Comparison of ENCODE assay signal across 18 cellular contexts in genomic region chrX:133435544-133436124, GRCh38. TPM values are rescaled to one million over a fixed set of nuclear protein-coding genes. Genes with fewer than 3 reads are reported as not detected.
"Had no signal": no experiment of that assay in that cellular context is flagged by ENCODE, and none has a peak within 500 bp of the region (broad histone marks: within the 10 kb centered on the region; RNA-seq: fewer than 3 reads in every experiment).

No MANE protein-coding gene starts in this region.

- H3K4me3 ChIP-seq: cardiac muscle cell, lung, psoas muscle, skin epidermis, tibial nerve had no signal

- H3K4me1 ChIP-seq: psoas muscle, tibial nerve had no signal

- H3K36me3 ChIP-seq: cardiac muscle cell, tibial nerve, WERI-Rb-1 had no signal

- H3K9me3 ChIP-seq: psoas muscle, tibial nerve had no signal

- H3K27ac ChIP-seq: cardiac muscle cell, psoas muscle, skin epidermis, tibial nerve, WERI-Rb-1 had no signal

- H3K27me3 ChIP-seq: cardiac muscle cell had no signal

- DNase-seq: activated CD4-positive, alpha-beta T cell treated with anti-CD3 and anti-CD28 coated beads, Interleukin-2, amount 50 U/mL, for 48 hours; activated gamma-delta T cell treated with Interleukin-2 at 50 U/mL for 16 hours; effector memory CD8-positive, alpha-beta T cell; left cardiac atrium; psoas muscle; right cardiac atrium; stimulated activated CD4-positive, alpha-beta T cell treated with anti-CD3 and anti-CD28 coated beads, Interleukin-15, amount 100 ng/mL, for 24 hours; stimulated activated CD4-positive, alpha-beta T cell treated with anti-CD3 and anti-CD28 coated beads, Interleukin-2, amount 100 ng/mL, for 48 hours; T-helper 17 cell; WERI-Rb-1 had no signal

- H3K27ac Mint-ChIP-seq: activated naive CD8-positive, alpha-beta T cell; effector memory CD8-positive, alpha-beta T cell; mesothelial cell of epicardium; stimulated activated naive CD8-positive, alpha-beta T cell treated with anti-CD3 and anti-CD28 coated beads, Interleukin-15, Interleukin-2, amounts not matched to agents 100 ng/mL and 50 ng/mL, for 24 hours; T-helper 17 cell had no signal

- H3K36me3 Mint-ChIP-seq: activated naive CD8-positive, alpha-beta T cell; mesothelial cell of epicardium had no signal

- H3K9me3 Mint-ChIP-seq: effector memory CD8-positive, alpha-beta T cell; mesothelial cell of epicardium; stimulated activated naive CD8-positive, alpha-beta T cell treated with anti-CD3 and anti-CD28 coated beads, Interleukin-15, Interleukin-2, amounts not matched to agents 100 ng/mL and 50 ng/mL, for 24 hours had no signal

- H3K4me3 Mint-ChIP-seq: activated naive CD8-positive, alpha-beta T cell; effector memory CD8-positive, alpha-beta T cell; mesothelial cell of epicardium; neural crest cell; stimulated activated naive CD8-positive, alpha-beta T cell treated with anti-CD3 and anti-CD28 coated beads, Interleukin-15, Interleukin-2, amounts not matched to agents 100 ng/mL and 50 ng/mL, for 24 hours; T-helper 17 cell had no signal

- H3K4me1 Mint-ChIP-seq: T-helper 17 cell had no signal

- H3K27me3 Mint-ChIP-seq: activated naive CD8-positive, alpha-beta T cell; stimulated activated naive CD8-positive, alpha-beta T cell treated with anti-CD3 and anti-CD28 coated beads, Interleukin-15, Interleukin-2, amounts not matched to agents 100 ng/mL and 50 ng/mL, for 24 hours; T-helper 17 cell had no signal

RNA-seq across cellular contexts. Expression of gene GPC4, which starts 20.3 kb away (rescaled TPM):
- total RNA-seq: T-helper 17 cell had no signal
